Comparison of ENCODE assay signal across 24 cellular contexts in genomic region chr12:92533280-92533890, GRCh38.
DNase-seq lines count a peak whose midpoint lies in the region; ATAC-seq, FAIRE-seq and TF ChIP-seq lines count a peak whose summit lies in the region.
"Had no signal": no experiment of that assay in that cellular context is flagged by ENCODE, and none has a peak within 500 bp of the region (broad histone marks: within the 10 kb centered on the region; RNA-seq: fewer than 3 reads in every experiment).

No MANE protein-coding gene starts in this region.

- no peak overlapping the region for H3K4me3 Mint-ChIP-seq in activated CD4-positive, alpha-beta T cell treated with anti-CD3 and anti-CD28 coated beads, Interleukin-2, amount 10 ng/mL, durations not matched to agents 24 days and 14 days
- H3K4me3 Mint-ChIP-seq in activated CD4-positive, alpha-beta T cell treated with anti-CD3 and anti-CD28 coated beads, Interleukin-2, amount 10 ng/mL, durations not matched to agents 7 days and 5 days, result no peak overlapping the region
- H3K4me3 Mint-ChIP-seq: activated CD4-positive, alpha-beta memory T cell treated with anti-CD3 and anti-CD28 coated beads, Interleukin-2, amount 10 ng/mL, durations not matched to agents 7 days and 5 days; B cell; central memory CD8-positive, alpha-beta T cell; natural killer cell had no signal

- POLR2A ChIA-PET in activated CD4-positive, alpha-beta T cell treated with anti-CD3 and anti-CD28 coated beads, Interleukin-2, amount 10 ng/mL, durations not matched to agents 7 days and 5 days (lab: Charles Lee), result no interaction called here
- POLR2A ChIA-PET in K562 (lab: Yijun Ruan, JAX), result no interaction called here

- H3K9ac ChIP-seq in K562 (ENCODE audit: insufficient read depth in 1 of 2, low read depth in 2 of 2, low read length in 2 of 2), result no peak overlapping the region

- H3K9me3 Mint-ChIP-seq in activated CD4-positive, alpha-beta T cell treated with anti-CD3 and anti-CD28 coated beads, Interleukin-2, amount 10 ng/mL, durations not matched to agents 24 days and 14 days, result peaks cover 26% of the 10 kb centered on the region
- peaks cover 3% of the 10 kb centered on the region for H3K9me3 Mint-ChIP-seq in activated CD4-positive, alpha-beta T cell treated with anti-CD3 and anti-CD28 coated beads, Interleukin-2, amount 10 ng/mL, durations not matched to agents 7 days and 5 days
- H3K9me3 Mint-ChIP-seq: central memory CD8-positive, alpha-beta T cell had no signal

- H3K4me2 ChIP-seq in K562 (ENCODE audit: insufficient read depth, low read length), result no peak overlapping the region

- FAIRE-seq in K562 (lab: Jason Lieb, UNC), result peak; percentile 54
- FAIRE-seq: pancreas had no signal

- H3K4me3 ChIP-seq in K562 (no peak overlapping the region), fibroblast of villous mesenchyme (ENCODE audit: low read depth, low read length) (no peak overlapping the region), skeletal muscle cell (ENCODE audit: low read depth, low read length) (no peak overlapping the region)
- H3K4me3 ChIP-seq: pancreas, right lobe of liver, upper lobe of left lung had no signal

- in situ Hi-C loops in K562 (cut with MboI), result no loop called here

- no peaks in the 10 kb centered on the region for H3K27me3 ChIP-seq in K562 (ENCODE audit: control insufficient read depth in 2 of 2, insufficient read depth in 2 of 2, low read length in 2 of 2)
- H3K27me3 ChIP-seq: pancreas, right lobe of liver, upper lobe of left lung had no signal

- peaks cover 29% of the 10 kb centered on the region for H3K4me1 Mint-ChIP-seq in activated CD4-positive, alpha-beta T cell treated with anti-CD3 and anti-CD28 coated beads, Interleukin-2, amount 10 ng/mL, durations not matched to agents 24 days and 14 days
- peaks cover 24% of the 10 kb centered on the region for H3K4me1 Mint-ChIP-seq in activated CD4-positive, alpha-beta T cell treated with anti-CD3 and anti-CD28 coated beads, Interleukin-2, amount 10 ng/mL, durations not matched to agents 7 days and 5 days

- TF ChIP-seq CTCF in K562 (IDR thresholded peaks at IDR 0.05 in 2 of 3, conservative IDR thresholded peaks at IDR 0.05 in 1 of 3; ENCODE audit: insufficient read depth in 2 of 3, low read depth in 1 of 3, low read length in 3 of 3), result no peak
- no peak for TF ChIP-seq CTCF in fibroblast of villous mesenchyme (IDR thresholded peaks at IDR 0.05; ENCODE audit: insufficient read depth, low read depth, low read length)

- no peak overlapping the region for H3K27ac ChIP-seq in K562 (ENCODE audit: extremely low read depth, low read depth, low read length)
- H3K27ac ChIP-seq: pancreas, right lobe of liver, upper lobe of left lung had no signal

- H3K36me3 Mint-ChIP-seq in activated CD4-positive, alpha-beta T cell treated with anti-CD3 and anti-CD28 coated beads, Interleukin-2, amount 10 ng/mL, durations not matched to agents 24 days and 14 days (ENCODE audit: low read depth), result peaks cover 9% of the 10 kb centered on the region
- peaks cover 19% of the 10 kb centered on the region for H3K36me3 Mint-ChIP-seq in activated CD4-positive, alpha-beta T cell treated with anti-CD3 and anti-CD28 coated beads, Interleukin-2, amount 10 ng/mL, durations not matched to agents 7 days and 5 days (ENCODE audit: low read depth)
- H3K36me3 Mint-ChIP-seq: natural killer cell had no signal

- ATAC-seq in K562 (no peak), GM18511 (IDR thresholded peaks at IDR 0.05; ENCODE audit: unreplicated experiment) (no peak), GM19452 (IDR thresholded peaks at IDR 0.05; ENCODE audit: unreplicated experiment) (no peak)
- ATAC-seq: natural killer cell, pancreas, right lobe of liver had no signal

- no peak overlapping the region for H3K27ac Mint-ChIP-seq in activated CD4-positive, alpha-beta T cell treated with anti-CD3 and anti-CD28 coated beads, Interleukin-2, amount 10 ng/mL, durations not matched to agents 24 days and 14 days
- no peak overlapping the region for H3K27ac Mint-ChIP-seq in activated CD4-positive, alpha-beta T cell treated with anti-CD3 and anti-CD28 coated beads, Interleukin-2, amount 10 ng/mL, durations not matched to agents 7 days and 5 days
- H3K27ac Mint-ChIP-seq: activated CD4-positive, alpha-beta memory T cell treated with anti-CD3 and anti-CD28 coated beads, Interleukin-2, amount 10 ng/mL, durations not matched to agents 7 days and 5 days; B cell; natural killer cell had no signal

- H3K27me3 Mint-ChIP-seq in activated CD4-positive, alpha-beta T cell treated with anti-CD3 and anti-CD28 coated beads, Interleukin-2, amount 10 ng/mL, durations not matched to agents 24 days and 14 days, result no peaks in the 10 kb centered on the region
- H3K27me3 Mint-ChIP-seq in activated CD4-positive, alpha-beta T cell treated with anti-CD3 and anti-CD28 coated beads, Interleukin-2, amount 10 ng/mL, durations not matched to agents 7 days and 5 days, result no peaks in the 10 kb centered on the region
- H3K27me3 Mint-ChIP-seq: activated CD4-positive, alpha-beta memory T cell treated with anti-CD3 and anti-CD28 coated beads, Interleukin-2, amount 10 ng/mL, durations not matched to agents 7 days and 5 days; B cell; central memory CD8-positive, alpha-beta T cell had no signal

- H3K36me3 ChIP-seq in K562 (ENCODE audit: control insufficient read depth, insufficient read depth, low read length), result no peaks in the 10 kb centered on the region
- H3K36me3 ChIP-seq: pancreas, right lobe of liver, upper lobe of left lung had no signal

- no peaks in the 10 kb centered on the region for H4K20me1 ChIP-seq in K562 (replicated peaks; ENCODE audit: control insufficient read depth, insufficient read depth, low read length)

- no peak for TF ChIP-seq RAD21 in K562 (CRISPR knock-in tag; conservative IDR thresholded peaks at IDR 0.05 in 1 of 2, IDR thresholded peaks at IDR 0.05 in 1 of 2)

- H2AFZ ChIP-seq in K562 (ENCODE audit: low read depth, low read length), result no peak overlapping the region

- intact Hi-C loops in activated CD4-positive, alpha-beta T cell treated with anti-CD3 and anti-CD28 coated beads, Interleukin-2, amount 10 ng/mL, durations not matched to agents 24 days and 14 days (cut with micrococcal nuclease), result no loop called here
- intact Hi-C loops in K562 (cut with micrococcal nuclease), result no loop called here

- no peaks in the 10 kb centered on the region for H3K9me1 ChIP-seq in K562 (ENCODE audit: control insufficient read depth, insufficient read depth, low read length)

- WGBS in K562 (ENCODE audit: insufficient coverage, low coverage, missing lambda C conversion rate), result 42% methylated on average over 8 of the region's 8 CpGs

- H3K79me2 ChIP-seq in K562 (ENCODE audit: control insufficient read depth, insufficient read depth, low read length), result no peaks in the 10 kb centered on the region

- H3K9me3 ChIP-seq in K562 (replicated peaks; ENCODE audit: control insufficient read depth, insufficient read depth, low read depth, low read length), result no peaks in the 10 kb centered on the region
- H3K9me3 ChIP-seq: pancreas, right lobe of liver, upper lobe of left lung had no signal

- no peak for TF ChIP-seq POLR2A in K562 (conservative IDR thresholded peaks at IDR 0.05)

- TF ChIP-seq EP300 in K562 (IDR thresholded peaks at IDR 0.05; ENCODE audit: low read length), result no peak

- CTCF ChIA-PET in activated CD4-positive, alpha-beta T cell treated with anti-CD3 and anti-CD28 coated beads, Interleukin-2, amount 10 ng/mL, durations not matched to agents 7 days and 5 days (lab: Charles Lee), result no interaction called here
- CTCF ChIA-PET in K562 (lab: Yijun Ruan, JAX; ENCODE audit: low intra/inter-chr PET ratio), result no interaction called here

- BruUV-seq in K562 (replicated peaks; lab: Mats Ljungman, UMichigan), result no TSS peak

- H3K4me1 ChIP-seq in K562 (replicated peaks in 1 of 2; ENCODE audit: control insufficient read depth in 2 of 2, insufficient read depth in 2 of 2, low read length in 2 of 2), result no peaks in the 10 kb centered on the region; a peak in 1 of 5 replicates
- H3K4me1 ChIP-seq: right lobe of liver had no signal

- DNase-seq in activated CD4-positive, alpha-beta T cell treated with anti-CD3 and anti-CD28 coated beads, Interleukin-2, amount 10 ng/mL, durations not matched to agents 24 days and 14 days, result peak; percentile 43
- no peak for DNase-seq in activated CD4-positive, alpha-beta T cell treated with anti-CD3 and anti-CD28 coated beads, Interleukin-2, amount 10 ng/mL, durations not matched to agents 7 days and 5 days
- DNase-seq in K562 (ENCODE audit: extremely low read depth in 1 of 4, low spot score in 3 of 4) (no peak), fibroblast of villous mesenchyme (ENCODE audit: low read depth) (peak; percentile 34), skeletal muscle cell (ENCODE audit: low read depth) (peak; percentile 69), hepatic stellate cell (ENCODE audit: low spot score) (no peak)
- DNase-seq: 8988T; activated CD4-positive, alpha-beta memory T cell treated with anti-CD3 and anti-CD28 coated beads, Interleukin-2, amount 10 ng/mL, durations not matched to agents 7 days and 5 days; activated CD4-positive, CD25-positive, alpha-beta regulatory T cell; activated naive CD4-positive, alpha-beta T cell; COR-L47; DMS79 treated with DMSO at 0.1 percent for 48 hours; natural killer cell; NCI-H1417 treated with DMSO at 0.1 percent for 48 hours; NCI-H2171; NCI-H526; pancreas; right lobe of liver; T-helper 9 cell; upper lobe of left lung had no signal

TF ChIP-seq in K562, 482 proteins besides CTCF, POLR2A, EP300 and RAD21 (continues in another document):
- TF ChIP-seq, protein P1, sequence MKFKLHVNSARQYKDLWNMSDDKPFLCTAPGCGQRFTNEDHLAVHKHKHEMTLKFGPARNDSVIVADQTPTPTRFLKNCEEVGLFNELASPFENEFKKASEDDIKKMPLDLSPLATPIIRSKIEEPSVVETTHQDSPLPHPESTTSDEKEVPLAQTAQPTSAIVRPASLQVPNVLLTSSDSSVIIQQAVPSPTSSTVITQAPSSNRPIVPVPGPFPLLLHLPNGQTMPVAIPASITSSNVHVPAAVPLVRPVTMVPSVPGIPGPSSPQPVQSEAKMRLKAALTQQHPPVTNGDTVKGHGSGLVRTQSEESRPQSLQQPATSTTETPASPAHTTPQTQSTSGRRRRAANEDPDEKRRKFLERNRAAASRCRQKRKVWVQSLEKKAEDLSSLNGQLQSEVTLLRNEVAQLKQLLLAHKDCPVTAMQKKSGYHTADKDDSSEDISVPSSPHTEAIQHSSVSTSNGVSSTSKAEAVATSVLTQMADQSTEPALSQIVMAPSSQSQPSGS (CRISPR knock-in tag; IDR thresholded peaks at IDR 0.05), result no peak
- TF ChIP-seq SMAD3 (CRISPR knock-in tag; conservative IDR thresholded peaks at IDR 0.05) (no peak), ZNF79 (CRISPR knock-in tag; IDR thresholded peaks at IDR 0.05; ENCODE audit: low read depth) (no peak), NFRKB (IDR thresholded peaks at IDR 0.05; ENCODE audit: low read depth) (no peak)

Comparison
In these comparisons a context has a peak if more than half of its experiments do, and no peak if none do; other contexts are left out.
1. DNase-seq: peak in activated CD4-positive, alpha-beta T cell treated with anti-CD3 and anti-CD28 coated beads, Interleukin-2, amount 10 ng/mL, durations not matched to agents 24 days and 14 days (single experiment), fibroblast of villous mesenchyme (single experiment) and skeletal muscle cell (single experiment); none in activated CD4-positive, alpha-beta T cell treated with anti-CD3 and anti-CD28 coated beads, Interleukin-2, amount 10 ng/mL, durations not matched to agents 7 days and 5 days (single experiment), K562 (0 of 4) and hepatic stellate cell (single experiment).